Comparison of ENCODE assay signal across 16 cellular contexts in the genomic region with DNA sequence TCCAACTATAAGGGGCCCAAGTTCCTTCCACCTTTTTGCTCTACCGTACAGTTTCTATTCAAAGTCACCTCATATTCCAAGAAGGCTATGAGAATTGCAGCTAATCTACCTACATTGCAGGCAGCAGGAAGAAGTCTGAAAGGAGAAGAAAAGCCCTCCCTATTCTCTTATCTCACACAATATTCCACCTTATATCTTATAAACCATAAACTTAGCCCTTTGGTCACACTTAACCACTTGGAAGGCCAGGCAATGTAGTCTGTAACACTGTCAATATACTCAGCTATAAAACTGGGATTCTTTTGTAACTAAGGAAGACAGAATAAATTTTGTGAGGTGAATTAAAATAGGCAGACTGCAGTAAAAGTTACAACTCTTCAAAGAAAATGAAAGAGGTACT. TPM values are rescaled to one million over a fixed set of nuclear protein-coding genes. Genes with fewer than 3 reads are reported as not detected.
DNase-seq lines count a peak whose midpoint lies in the region; ATAC-seq, FAIRE-seq and TF ChIP-seq lines count a peak whose summit lies in the region.
"Had no signal": no experiment of that assay in that cellular context is flagged by ENCODE, and none has a peak within 500 bp of the region (broad histone marks: within the 10 kb centered on the region; RNA-seq: fewer than 3 reads in every experiment).

No MANE protein-coding gene starts in this region.

- in situ Hi-C loops in GM12878 (cut with MboI) = no loop called here

- no peak for DNase-seq in GM19239 (ENCODE audit: insufficient read length, low spot score)
- DNase-seq in GM12878 (ENCODE audit: low read depth, low spot score) = no peak
- DNase-seq in left colon = no peak
- peak; percentile 85 for DNase-seq in small intestine
- no peak for DNase-seq in NCI-H524 (lab: John Stamatoyannopoulos, UW)
- DNase-seq in effector CD4-positive, alpha-beta T cell = no peak
- DNase-seq: CD8-positive, alpha-beta T cell; COR-L47; DMS153; DMS79 treated with DMSO at 0.1 percent for 48 hours; GDM1; GM23248; H7; IMR-90 had no signal

- H3K9me3 ChIP-seq in GM12878 (replicated peaks; ENCODE audit: control insufficient read depth, insufficient read depth, low read length) = no peaks in the 10 kb centered on the region; the same call in 2 of the 3 replicates
- H3K9me3 ChIP-seq in small intestine (ENCODE audit: control insufficient read depth, low read depth) = no peaks in the 10 kb centered on the region

- H3K4me2 ChIP-seq in GM12878 (ENCODE audit: control insufficient read depth, insufficient read depth) = no peak overlapping the region

- POLR2A ChIA-PET in GM12878 (lab: Charles Lee) = no interaction called here

- no TSS peak for BruUV-seq in GM12878 (replicated peaks; lab: Mats Ljungman, UMichigan)

- peaks cover 8% of the 10 kb centered on the region for H3K79me2 ChIP-seq in GM12878 (ENCODE audit: control insufficient read depth, insufficient read depth, low read length)

- H3K27me3 ChIP-seq in GM12878 (replicated peaks in 1 of 2; ENCODE audit: control insufficient read depth in 2 of 2, insufficient read depth in 2 of 2, low read length in 1 of 2) = no peaks in the 10 kb centered on the region
- no peaks in the 10 kb centered on the region for H3K27me3 ChIP-seq in small intestine (ENCODE audit: control insufficient read depth in 2 of 2, insufficient read depth in 2 of 2, low read length in 2 of 2)

- no peaks in the 10 kb centered on the region for H3K36me3 ChIP-seq in GM12878 (ENCODE audit: control insufficient read depth in 2 of 2, insufficient read depth in 2 of 2, low read length in 1 of 2)
- H3K36me3 ChIP-seq in small intestine (ENCODE audit: control insufficient read depth in 2 of 2, insufficient read depth in 2 of 2, low read length in 2 of 2) = peaks cover 0 to 2% of the 10 kb centered on the region in 2 donors

- TF ChIP-seq EP300 in GM12878 (IDR thresholded peaks at IDR 0.05; ENCODE audit: borderline replicate concordance in 1 of 2, control insufficient read depth in 1 of 2, low read depth in 2 of 2, low read length in 2 of 2) = no peak

- H3K9ac ChIP-seq in GM12878 (ENCODE audit: control insufficient read depth, insufficient read depth, low read length) = no peak overlapping the region
- H3K9ac ChIP-seq: GM23248 had no signal

- ATAC-seq in GM12878 (no peak), left colon (peak; percentile 100), esophagus mucosa (no peak)
- ATAC-seq: CD8-positive, alpha-beta T cell had no signal

- FAIRE-seq in GM19239 (lab: Jason Lieb, UNC) (peak; percentile 68), GM12878 (lab: Jason Lieb, UNC) (peak; percentile 31), small intestine (lab: Jason Lieb, UNC) (no peak)
- FAIRE-seq: D721Med had no signal

- H3K4me3 ChIP-seq in GM12878 = no peak overlapping the region
- no peak overlapping the region for H3K4me3 ChIP-seq in small intestine (ENCODE audit: low read depth in 1 of 2, low read length in 2 of 2)
- H3K4me3 ChIP-seq: GM23248 had no signal

- H3K27ac ChIP-seq in GM12878 (ENCODE audit: control insufficient read depth, insufficient read depth) (no peak overlapping the region), small intestine (ENCODE audit: low read depth in 1 of 2, low read length in 1 of 2) (no peak overlapping the region)
- H3K27ac ChIP-seq: GM23248 had no signal

- RAD21 ChIA-PET in GM12878 (lab: Charles Lee; ENCODE audit: unreplicated experiment) = interaction anchor here (1.3 to 2.1 kb wide), 2 partner anchors 42 to 154 kb away, joined by 3 to 8 read pairs; no protein-coding TSS in a partner anchor

- TF ChIP-seq RAD21 in GM12878 (IDR thresholded peaks at IDR 0.05; ENCODE audit: insufficient read depth, low read depth, low read length) = no peak

- CTCF ChIA-PET in GM12878 (lab: Yijun Ruan, JAX) = interaction anchor here (0.7 to 4.4 kb wide), 10 partner anchors 12 to 1087 kb away, joined by 3 to 20 read pairs (median 3); no protein-coding TSS in a partner anchor

- SMC1A ChIA-PET in GM12878 (lab: Charles Lee; ENCODE audit: uncharacterized antibody, unreplicated experiment) = interaction anchor here (0.6 to 1.1 kb wide), 4 partner anchors 21 to 460 kb away, joined by 3 to 4 read pairs (median 3); no protein-coding TSS in a partner anchor

- no peaks in the 10 kb centered on the region for H3K4me1 ChIP-seq in GM12878 (ENCODE audit: control insufficient read depth, insufficient read depth, low read length)
- H3K4me1 ChIP-seq in small intestine (ENCODE audit: control insufficient read depth in 2 of 2, insufficient read depth in 1 of 2, low read depth in 1 of 2, low read length in 1 of 2) = peaks cover 0 to 3% of the 10 kb centered on the region in 2 donors

- no peak for TF ChIP-seq POLR2A in GM12878 (IDR thresholded peaks at IDR 0.05; ENCODE audit: low read depth, low read length)

- no peaks in the 10 kb centered on the region for H4K20me1 ChIP-seq in GM12878 (ENCODE audit: control insufficient read depth, insufficient read depth)

- TF ChIP-seq CTCF in GM12878 (IDR thresholded peaks at IDR 0.05 in 2 of 3, conservative IDR thresholded peaks at IDR 0.05 in 1 of 3; ENCODE audit: control insufficient read depth in 2 of 3, extremely low read depth in 1 of 3, insufficient read depth in 1 of 3, low read depth in 3 of 3, low read length in 3 of 3) = no peak

- no peak overlapping the region for H2AFZ ChIP-seq in GM12878 (ENCODE audit: control insufficient read depth, low read depth, low read length)
- H2AFZ ChIP-seq: GM23248 had no signal

- WGBS in GM12878 (ENCODE audit: insufficient coverage, insufficient replicate concordance, low lambda C conversion rate, missing lambda C conversion rate) = 40% methylated on average over 1 of the region's 1 CpG
- WGBS in small intestine, 3 donors = 22 to 68% (median 45%) methylated on average over 1 of the region's 1 CpG

- intact Hi-C loops in GM12878 (cut with micrococcal nuclease; ENCODE audit: unreplicated experiment) = loop anchor here (5.0 kb wide), 1 partner anchor 155 kb away; no protein-coding TSS in a partner anchor
- intact Hi-C loops in left colon (cut with DNase I, micrococcal nuclease) = no loop called here

TF ChIP-seq in GM12878, 131 proteins besides CTCF, POLR2A, EP300 and RAD21 (continues in another document):
- TF ChIP-seq EGR1 (IDR thresholded peaks at IDR 0.05; ENCODE audit: borderline replicate concordance in 1 of 2, low read depth in 2 of 2, low read length in 2 of 2) (no peak), ZNF217 (IDR thresholded peaks at IDR 0.05) (no peak), CBX5 (IDR thresholded peaks at IDR 0.05; ENCODE audit: low read depth) (no peak), CHD4 (IDR thresholded peaks at IDR 0.05) (no peak), ZBED1 (IDR thresholded peaks at IDR 0.05; ENCODE audit: borderline replicate concordance) (no peak)
- TF ChIP-seq, protein P1, sequence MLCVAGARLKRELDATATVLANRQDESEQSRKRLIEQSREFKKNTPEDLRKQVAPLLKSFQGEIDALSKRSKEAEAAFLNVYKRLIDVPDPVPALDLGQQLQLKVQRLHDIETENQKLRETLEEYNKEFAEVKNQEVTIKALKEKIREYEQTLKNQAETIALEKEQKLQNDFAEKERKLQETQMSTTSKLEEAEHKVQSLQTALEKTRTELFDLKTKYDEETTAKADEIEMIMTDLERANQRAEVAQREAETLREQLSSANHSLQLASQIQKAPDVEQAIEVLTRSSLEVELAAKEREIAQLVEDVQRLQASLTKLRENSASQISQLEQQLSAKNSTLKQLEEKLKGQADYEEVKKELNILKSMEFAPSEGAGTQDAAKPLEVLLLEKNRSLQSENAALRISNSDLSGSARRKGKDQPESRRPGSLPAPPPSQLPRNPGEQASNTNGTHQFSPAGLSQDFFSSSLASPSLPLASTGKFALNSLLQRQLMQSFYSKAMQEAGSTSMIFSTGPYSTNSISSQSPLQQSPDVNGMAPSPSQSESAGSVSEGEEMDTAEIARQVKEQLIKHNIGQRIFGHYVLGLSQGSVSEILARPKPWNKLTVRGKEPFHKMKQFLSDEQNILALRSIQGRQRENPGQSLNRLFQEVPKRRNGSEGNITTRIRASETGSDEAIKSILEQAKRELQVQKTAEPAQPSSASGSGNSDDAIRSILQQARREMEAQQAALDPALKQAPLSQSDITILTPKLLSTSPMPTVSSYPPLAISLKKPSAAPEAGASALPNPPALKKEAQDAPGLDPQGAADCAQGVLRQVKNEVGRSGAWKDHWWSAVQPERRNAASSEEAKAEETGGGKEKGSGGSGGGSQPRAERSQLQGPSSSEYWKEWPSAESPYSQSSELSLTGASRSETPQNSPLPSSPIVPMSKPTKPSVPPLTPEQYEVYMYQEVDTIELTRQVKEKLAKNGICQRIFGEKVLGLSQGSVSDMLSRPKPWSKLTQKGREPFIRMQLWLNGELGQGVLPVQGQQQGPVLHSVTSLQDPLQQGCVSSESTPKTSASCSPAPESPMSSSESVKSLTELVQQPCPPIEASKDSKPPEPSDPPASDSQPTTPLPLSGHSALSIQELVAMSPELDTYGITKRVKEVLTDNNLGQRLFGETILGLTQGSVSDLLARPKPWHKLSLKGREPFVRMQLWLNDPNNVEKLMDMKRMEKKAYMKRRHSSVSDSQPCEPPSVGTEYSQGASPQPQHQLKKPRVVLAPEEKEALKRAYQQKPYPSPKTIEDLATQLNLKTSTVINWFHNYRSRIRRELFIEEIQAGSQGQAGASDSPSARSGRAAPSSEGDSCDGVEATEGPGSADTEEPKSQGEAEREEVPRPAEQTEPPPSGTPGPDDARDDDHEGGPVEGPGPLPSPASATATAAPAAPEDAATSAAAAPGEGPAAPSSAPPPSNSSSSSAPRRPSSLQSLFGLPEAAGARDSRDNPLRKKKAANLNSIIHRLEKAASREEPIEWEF (IDR thresholded peaks at IDR 0.05; ENCODE audit: insufficient replicate concordance, low read depth, low read length) = no peak

RNA-seq across cellular contexts. Expression of a gene that starts 54.8 kb away (rescaled TPM):
- 210 and 223 TPM in 2 replicates for total RNA-seq in GM12878 (2013; cell fraction: nucleolus; rRNA removed)
- total RNA-seq in GM12878 (2014; rRNA removed) = 52.6 and 58.6 TPM in 2 replicates
- total RNA-seq in GM12878 (2014; rRNA removed; fragmentation: Illumina TruSeq; extraction: Trizol) = 61.0 and 62.4 TPM in 2 replicates
- 46.7 and 48.9 TPM in 2 replicates for total RNA-seq in GM12878 (2021)
- polyA plus RNA-seq in GM12878 (2011; ENCODE audit: low read depth) = 18.8 TPM
- polyA plus RNA-seq in GM12878 (2011; rRNA removed) = 50.0 and 56.7 TPM in 2 replicates
- polyA plus RNA-seq in GM12878 (2011; cell fraction: cytosol; rRNA removed) = 36.9 and 37.2 TPM in 2 replicates
- polyA plus RNA-seq in GM12878 (2011; cell fraction: nucleus; rRNA removed) = 33.2 and 33.3 TPM in 2 replicates
- 18.9 and 21.7 TPM in 2 replicates for polyA plus RNA-seq in GM12878 (2012)
- 43.7 and 57.6 TPM in 2 replicates for polyA plus RNA-seq in GM12878 (2014; fragmentation: Illumina TruSeq; extraction: Trizol)
- 1 to 10 TPM; 5.5 to 5.8 TPM for polyA plus RNA-seq in GM12878 (2014; fragmentation: Nextera tagmentation; extraction: Ambion mirVana)
- polyA plus RNA-seq in GM12878 (2014; rRNA removed) = 26.9 and 30.5 TPM in 2 replicates
- polyA plus RNA-seq in GM12878 (2016; fragmentation: Nextera tagmentation; extraction: Ambion mirVana) = 10 to 100 TPM; 40.7 to 43.8 TPM
- 95.1 and 112 TPM in 2 replicates for polyA minus RNA-seq in GM12878 (2011; rRNA and poly(A)+ RNA removed)
- polyA minus RNA-seq in GM12878 (2011; cell fraction: cytosol; rRNA and poly(A)+ RNA removed) = 35.2 and 36.5 TPM in 2 replicates
- 76.8 and 114 TPM in 2 replicates for polyA minus RNA-seq in GM12878 (2011; cell fraction: nucleus; rRNA and poly(A)+ RNA removed)
- 10 to 100 TPM; 32.4 to 34.7 TPM for total RNA-seq in left colon
- polyA plus RNA-seq in small intestine = 10 to 100 TPM in 1 of 3 donors, 1 to 10 TPM in 2; 5.1 to 18.5 (median 6.3) TPM
- total RNA-seq in esophagus mucosa = 27.6 TPM
